Comparison of ENCODE assay signal across 2 cellular contexts in genomic region chr5:81779125-81779934, GRCh38.
TF ChIP-seq lines count a peak whose summit lies in the region.

No MANE protein-coding gene starts in this region.

TF ChIP-seq in A549, 52 proteins besides CTCF, POLR2A, EP300 and RAD21 (continued from another document):
- TF ChIP-seq, protein P1, sequence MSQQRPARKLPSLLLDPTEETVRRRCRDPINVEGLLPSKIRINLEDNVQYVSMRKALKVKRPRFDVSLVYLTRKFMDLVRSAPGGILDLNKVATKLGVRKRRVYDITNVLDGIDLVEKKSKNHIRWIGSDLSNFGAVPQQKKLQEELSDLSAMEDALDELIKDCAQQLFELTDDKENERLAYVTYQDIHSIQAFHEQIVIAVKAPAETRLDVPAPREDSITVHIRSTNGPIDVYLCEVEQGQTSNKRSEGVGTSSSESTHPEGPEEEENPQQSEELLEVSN (IDR thresholded peaks at IDR 0.05; ENCODE audit: borderline replicate concordance, low read depth), result no peak

TF ChIP-seq in SK-N-SH, 30 proteins besides CTCF, POLR2A, EP300 and RAD21:
- TF ChIP-seq, protein P2, sequence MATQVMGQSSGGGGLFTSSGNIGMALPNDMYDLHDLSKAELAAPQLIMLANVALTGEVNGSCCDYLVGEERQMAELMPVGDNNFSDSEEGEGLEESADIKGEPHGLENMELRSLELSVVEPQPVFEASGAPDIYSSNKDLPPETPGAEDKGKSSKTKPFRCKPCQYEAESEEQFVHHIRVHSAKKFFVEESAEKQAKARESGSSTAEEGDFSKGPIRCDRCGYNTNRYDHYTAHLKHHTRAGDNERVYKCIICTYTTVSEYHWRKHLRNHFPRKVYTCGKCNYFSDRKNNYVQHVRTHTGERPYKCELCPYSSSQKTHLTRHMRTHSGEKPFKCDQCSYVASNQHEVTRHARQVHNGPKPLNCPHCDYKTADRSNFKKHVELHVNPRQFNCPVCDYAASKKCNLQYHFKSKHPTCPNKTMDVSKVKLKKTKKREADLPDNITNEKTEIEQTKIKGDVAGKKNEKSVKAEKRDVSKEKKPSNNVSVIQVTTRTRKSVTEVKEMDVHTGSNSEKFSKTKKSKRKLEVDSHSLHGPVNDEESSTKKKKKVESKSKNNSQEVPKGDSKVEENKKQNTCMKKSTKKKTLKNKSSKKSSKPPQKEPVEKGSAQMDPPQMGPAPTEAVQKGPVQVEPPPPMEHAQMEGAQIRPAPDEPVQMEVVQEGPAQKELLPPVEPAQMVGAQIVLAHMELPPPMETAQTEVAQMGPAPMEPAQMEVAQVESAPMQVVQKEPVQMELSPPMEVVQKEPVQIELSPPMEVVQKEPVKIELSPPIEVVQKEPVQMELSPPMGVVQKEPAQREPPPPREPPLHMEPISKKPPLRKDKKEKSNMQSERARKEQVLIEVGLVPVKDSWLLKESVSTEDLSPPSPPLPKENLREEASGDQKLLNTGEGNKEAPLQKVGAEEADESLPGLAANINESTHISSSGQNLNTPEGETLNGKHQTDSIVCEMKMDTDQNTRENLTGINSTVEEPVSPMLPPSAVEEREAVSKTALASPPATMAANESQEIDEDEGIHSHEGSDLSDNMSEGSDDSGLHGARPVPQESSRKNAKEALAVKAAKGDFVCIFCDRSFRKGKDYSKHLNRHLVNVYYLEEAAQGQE (IDR thresholded peaks at IDR 0.05; ENCODE audit: low read depth, low read length), result no peak
- TF ChIP-seq FOXJ3 (CRISPR knock-in tag; IDR thresholded peaks at IDR 0.05), result no peak
- no peak for TF ChIP-seq NRF1 (IDR thresholded peaks at IDR 0.05; ENCODE audit: low read depth, low read length)
- TF ChIP-seq SMC3 (IDR thresholded peaks at IDR 0.05; ENCODE audit: low read depth, low read length), result no peak
- TF ChIP-seq MEF2A (IDR thresholded peaks at IDR 0.05; ENCODE audit: borderline replicate concordance, low read depth), result no peak
- no peak for TF ChIP-seq TAF1 (IDR thresholded peaks at IDR 0.05; ENCODE audit: borderline replicate concordance, low read depth, low read length)
- no peak for TF ChIP-seq JUND (IDR thresholded peaks at IDR 0.05)
- no peak for TF ChIP-seq EZH2phosphoT487 (IDR thresholded peaks at IDR 0.05; ENCODE audit: borderline replicate concordance, low read depth)
- TF ChIP-seq RCOR1 (IDR thresholded peaks at IDR 0.05; ENCODE audit: low read length), result no peak
- no peak for TF ChIP-seq FOSL2 (IDR thresholded peaks at IDR 0.05; ENCODE audit: borderline replicate concordance, low read depth)
- TF ChIP-seq ZBTB33 (IDR thresholded peaks at IDR 0.05; ENCODE audit: borderline replicate concordance, low read depth), result no peak
- TF ChIP-seq GATA2 (CRISPR knock-in tag; IDR thresholded peaks at IDR 0.05), result no peak
- TF ChIP-seq CHD2 (IDR thresholded peaks at IDR 0.05; ENCODE audit: low read length, partially characterized antibody), result no peak
- TF ChIP-seq MXI1 (IDR thresholded peaks at IDR 0.05; ENCODE audit: low read depth, low read length), result no peak
- TF ChIP-seq FOXM1 (IDR thresholded peaks at IDR 0.05; ENCODE audit: low read depth), result no peak
